Comparison of ENCODE assay signal across 25 cellular contexts in genomic region chr7:18133921-18134320, GRCh38.
"Had no signal": no experiment of that assay in that cellular context is flagged by ENCODE, and none has a peak within 500 bp of the region (broad histone marks: within the 10 kb centered on the region; RNA-seq: fewer than 3 reads in every experiment).

No MANE protein-coding gene starts in this region.

- FAIRE-seq: kidney had no signal

- H3K27me3 ChIP-seq: hepatocyte, left lung, neural progenitor cell, neutrophil, right atrium auricular region, right lobe of liver, tibial nerve, uterus had no signal

- H2AFZ ChIP-seq: hepatocyte, neural progenitor cell had no signal

- H3K4me2 ChIP-seq: hepatocyte, neural progenitor cell, smooth muscle cell had no signal

- H3K9me3 ChIP-seq: left lung, lower lobe of right lung, neutrophil, right atrium auricular region, right lobe of liver, tibial nerve, uterus had no signal

- H3K27ac ChIP-seq: hepatocyte, left lung, lower lobe of right lung, neural progenitor cell, neutrophil, right lobe of liver, tibial nerve, uterus had no signal

- DNase-seq: kidney; left colon; left lung; lower lobe of right lung; mesendoderm; naive B cell; natural killer cell; nephron progenitor cell; occipital lobe; right lobe of liver; stimulated activated CD4-positive, alpha-beta T cell treated with anti-CD3 and anti-CD28 coated beads, Interleukin-1b, Interleukin-23, amount 100 ng/mL, for 48 hours; stimulated activated CD4-positive, alpha-beta T cell treated with anti-CD3 and anti-CD28 coated beads, Interleukin-2, amount 100 ng/mL, for 48 hours; stimulated activated CD4-positive, alpha-beta T cell treated with anti-CD3 and anti-CD28 coated beads, Interleukin-4, amount 100 ng/mL, for 4 hours; stimulated activated CD8-positive, alpha-beta memory T cell treated with anti-CD3 and anti-CD28 coated beads, Interleukin-4, amount 100 ng/mL, for 48 hours; stimulated activated naive CD4-positive, alpha-beta T cell treated with Interleukin-2 at 50 U/mL for 16 hours; stimulated activated naive CD8-positive, alpha-beta T cell treated with anti-CD3 and anti-CD28 coated beads, Interleukin-15, amount 100 ng/mL, for 72 hours; substantia nigra; uterus had no signal

- ATAC-seq: left colon; left lung; lower lobe of right lung; natural killer cell; right lobe of liver; stimulated activated memory B cell treated with anti-CD40 and anti-IgM and Interleukin-4, amounts not matched to agents 10 μg/mL and 1 μg/mL and 100 μg/mL, for 72 hours; stimulated activated naive CD8-positive, alpha-beta T cell treated with anti-CD3 and anti-CD28 coated beads, Interleukin-15, amount 100 ng/mL, for 72 hours had no signal

- H3K36me3 ChIP-seq: left lung, lower lobe of right lung, neural progenitor cell, neutrophil, right atrium auricular region, right lobe of liver, tibial nerve, uterus had no signal

- H3K4me1 ChIP-seq: left lung, lower lobe of right lung, right atrium auricular region, right lobe of liver, tibial nerve had no signal

- H3K9ac ChIP-seq: neural progenitor cell had no signal

- H3K79me2 ChIP-seq: hepatocyte had no signal

- H3K4me3 ChIP-seq: hepatocyte, left lung, lower lobe of right lung, neural progenitor cell, right atrium auricular region, right lobe of liver, smooth muscle cell, tibial nerve, uterus had no signal
